Comparison of ENCODE assay signal across 2 cellular contexts in the genomic region with DNA sequence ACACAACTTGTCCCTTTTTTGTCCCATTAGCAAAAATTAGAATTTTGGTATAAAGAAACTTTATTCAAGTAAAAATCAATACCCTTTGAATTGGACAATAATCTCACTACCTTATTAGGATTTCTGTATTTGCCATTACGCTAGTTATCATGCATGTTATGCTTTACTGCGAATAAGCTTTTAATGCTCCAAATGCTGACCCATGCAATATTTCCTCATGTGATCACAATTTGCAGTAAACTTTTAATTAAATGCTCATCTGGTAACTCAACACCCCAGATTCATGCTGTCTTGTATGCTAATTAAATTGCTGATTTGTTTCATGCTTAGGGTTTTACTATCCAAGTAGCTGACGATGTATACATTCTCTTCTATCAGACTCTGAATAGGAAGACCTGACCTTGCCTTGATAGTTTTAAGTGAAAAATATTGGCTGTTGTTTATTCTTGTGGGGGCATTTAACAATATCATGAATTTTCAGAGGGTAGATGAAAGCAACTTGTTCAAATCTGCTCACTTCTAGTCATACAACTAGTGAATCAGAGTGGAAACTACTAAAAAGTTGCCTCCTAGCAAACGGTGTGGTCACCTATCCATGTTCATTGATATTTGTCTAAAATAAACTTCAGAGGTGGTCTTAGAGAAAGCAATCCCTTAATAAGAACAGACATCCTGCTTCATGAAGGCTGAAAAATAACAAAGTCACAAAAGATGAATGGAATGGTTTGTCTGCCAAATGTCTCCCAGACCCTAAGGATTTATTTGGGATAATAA.
TF ChIP-seq lines count a peak whose summit lies in the region.

No MANE protein-coding gene starts in this region.

TF ChIP-seq in A549, 52 proteins besides CTCF, POLR2A, EP300 and RAD21:
- TF ChIP-seq E2F6 (IDR thresholded peaks at IDR 0.05; ENCODE audit: borderline replicate concordance, low read depth): no peak
- peak; percentile 63 for TF ChIP-seq MAFK (IDR thresholded peaks at IDR 0.05; ENCODE audit: partially characterized antibody)
- TF ChIP-seq HOXB13 (CRISPR knock-in tag; IDR thresholded peaks at IDR 0.05; ENCODE audit: low read depth): no peak
TF ChIP-seq in A549: peak in this region for 1.

TF ChIP-seq in IMR-90, 13 proteins besides CTCF, POLR2A, EP300 and RAD21:
- no peak for TF ChIP-seq CEBPB (IDR thresholded peaks at IDR 0.05; ENCODE audit: low read depth, low read length)
- peak; percentile 65 for TF ChIP-seq MAFK (IDR thresholded peaks at IDR 0.05; ENCODE audit: low read depth, low read length)
- TF ChIP-seq, protein P1, sequence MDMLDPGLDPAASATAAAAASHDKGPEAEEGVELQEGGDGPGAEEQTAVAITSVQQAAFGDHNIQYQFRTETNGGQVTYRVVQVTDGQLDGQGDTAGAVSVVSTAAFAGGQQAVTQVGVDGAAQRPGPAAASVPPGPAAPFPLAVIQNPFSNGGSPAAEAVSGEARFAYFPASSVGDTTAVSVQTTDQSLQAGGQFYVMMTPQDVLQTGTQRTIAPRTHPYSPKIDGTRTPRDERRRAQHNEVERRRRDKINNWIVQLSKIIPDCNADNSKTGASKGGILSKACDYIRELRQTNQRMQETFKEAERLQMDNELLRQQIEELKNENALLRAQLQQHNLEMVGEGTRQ (IDR thresholded peaks at IDR 0.05; ENCODE audit: low read depth, low read length): no peak
- TF ChIP-seq RCOR1 (IDR thresholded peaks at IDR 0.05; ENCODE audit: insufficient replicate concordance, low read length): no peak
- TF ChIP-seq NFE2L2 (IDR thresholded peaks at IDR 0.05; ENCODE audit: low read depth, low read length): no peak
